In genomic region chr7:155667241-155667849, GRCh38 we compare ENCODE assay signal across 1 cellular context.
TF ChIP-seq lines count a peak whose summit lies in the region.

No MANE protein-coding gene starts in this region.

TF ChIP-seq in GM12878, 131 proteins besides CTCF, POLR2A, EP300 and RAD21:
- TF ChIP-seq PBX3 (IDR thresholded peaks at IDR 0.05; ENCODE audit: insufficient replicate concordance, low read depth, low read length) (no peak), ZBED1 (IDR thresholded peaks at IDR 0.05; ENCODE audit: borderline replicate concordance) (no peak), RUNX3 (IDR thresholded peaks at IDR 0.05; ENCODE audit: low read length) (peak; percentile 33; the same call in 1 of the 2 replicates), MYB (IDR thresholded peaks at IDR 0.05; ENCODE audit: borderline replicate concordance, low read depth, low read length) (no peak), ZNF217 (IDR thresholded peaks at IDR 0.05) (no peak)
